Comparison of ENCODE assay signal across 8 cellular contexts in genomic region chr1:247112479-247112781, GRCh38. TPM values are rescaled to one million over a fixed set of nuclear protein-coding genes. Genes with fewer than 3 reads are reported as not detected.
A peak's percentile ranks its signal among the peaks of the same experiment; 100 is the strongest.
DNase-seq lines count a peak whose midpoint lies in the region; ATAC-seq and TF ChIP-seq lines count a peak whose summit lies in the region.

No MANE protein-coding gene starts in this region.

- peak overlapping the region; percentile 68 for H3K4me3 Mint-ChIP-seq in CD8-positive, alpha-beta T cell
- peak overlapping the region; percentile 64 for H3K4me3 Mint-ChIP-seq in progenitor cell of endocrine pancreas (ENCODE audit: low read depth)

- no peak for ATAC-seq in CD8-positive, alpha-beta T cell
- no peak for ATAC-seq in RWPE2 (ENCODE audit: low read depth)
- no peak for ATAC-seq in HG02610 (IDR thresholded peaks at IDR 0.05; ENCODE audit: unreplicated experiment)

- no peaks in the 10 kb centered on the region for H4K20me1 ChIP-seq in hepatocyte (ENCODE audit: insufficient read depth, poor library complexity, severe bottlenecking)

- peak overlapping the region; percentile 99 for H2AFZ ChIP-seq in hepatocyte

- no peaks in the 10 kb centered on the region for H3K9me3 ChIP-seq in CD8-positive, alpha-beta T cell (ENCODE audit: low read length)
- H3K9me3 ChIP-seq in RWPE2 (ENCODE audit: severe bottlenecking) (no peaks in the 10 kb centered on the region), hepatocyte (ENCODE audit: low read depth) (no peaks in the 10 kb centered on the region), MG63 (no peaks in the 10 kb centered on the region)

- no peak overlapping the region for H3K27ac ChIP-seq in CD8-positive, alpha-beta T cell (ENCODE audit: low read depth, low read length)
- H3K27ac ChIP-seq in RWPE2 (ENCODE audit: poor library complexity, severe bottlenecking) (peak overlapping the region; percentile 19), hepatocyte (peak overlapping the region; percentile 86)

- intact Hi-C loops in CD8-positive, alpha-beta T cell (cut with DNase I, micrococcal nuclease), result loop anchor here (5.0 kb wide), 2 partner anchors 220 to 255 kb away; partner anchors contain the start of gene ZNF496 (in 1 of the 2)

- peaks cover 6% of the 10 kb centered on the region for H3K27me3 ChIP-seq in CD8-positive, alpha-beta T cell (ENCODE audit: insufficient read depth, low read length)
- no peaks in the 10 kb centered on the region for H3K27me3 ChIP-seq in RWPE2 (ENCODE audit: insufficient read depth, poor library complexity, severe bottlenecking)
- H3K27me3 ChIP-seq in hepatocyte, result no peaks in the 10 kb centered on the region
- H3K27me3 ChIP-seq in MG63, result no peaks in the 10 kb centered on the region

- H3K79me2 ChIP-seq in hepatocyte, result peaks cover 6% of the 10 kb centered on the region

- no peaks in the 10 kb centered on the region for H3K36me3 Mint-ChIP-seq in CD8-positive, alpha-beta T cell
- H3K36me3 Mint-ChIP-seq in progenitor cell of endocrine pancreas (ENCODE audit: insufficient read depth), result peaks cover 2% of the 10 kb centered on the region

- H3K4me3 ChIP-seq in CD8-positive, alpha-beta T cell (ENCODE audit: low read depth, low read length), result no peak overlapping the region
- H3K4me3 ChIP-seq in RWPE2 (ENCODE audit: severe bottlenecking) (no peak overlapping the region), hepatocyte (peak overlapping the region; percentile 99), MG63 (no peak overlapping the region)

- POLR2A ChIA-PET in CD8-positive, alpha-beta T cell (lab: Charles Lee), result no interaction called here

- H3K36me3 ChIP-seq in CD8-positive, alpha-beta T cell (ENCODE audit: insufficient read depth, low read length), result no peaks in the 10 kb centered on the region
- H3K36me3 ChIP-seq in RWPE2 (ENCODE audit: low read depth) (no peaks in the 10 kb centered on the region), hepatocyte (replicated peaks; ENCODE audit: insufficient read depth, low read depth) (no peaks in the 10 kb centered on the region), MG63 (no peaks in the 10 kb centered on the region)

- H3K27me3 Mint-ChIP-seq in CD8-positive, alpha-beta T cell (ENCODE audit: low read depth), result peaks cover 40% of the 10 kb centered on the region
- H3K27me3 Mint-ChIP-seq in progenitor cell of endocrine pancreas, result no peaks in the 10 kb centered on the region

- DNase-seq in CD8-positive, alpha-beta T cell, result no peak
- no peak for DNase-seq in RWPE2 (ENCODE audit: low spot score)
- DNase-seq in hepatocyte (ENCODE audit: low spot score), result peak; percentile 39
- DNase-seq in progenitor cell of endocrine pancreas (ENCODE audit: low spot score, unreplicated experiment), result no peak
- DNase-seq in epidermal melanocyte (ENCODE audit: insufficient read length, low spot score), result no peak
- no peak for DNase-seq in MG63
- DNase-seq in GM10266 (ENCODE audit: extremely low spot score), result no peak

- H3K9me3 Mint-ChIP-seq in CD8-positive, alpha-beta T cell, result no peaks in the 10 kb centered on the region
- no peaks in the 10 kb centered on the region for H3K9me3 Mint-ChIP-seq in progenitor cell of endocrine pancreas (ENCODE audit: low read depth)

- peaks cover 9% of the 10 kb centered on the region for H3K4me1 ChIP-seq in CD8-positive, alpha-beta T cell (ENCODE audit: insufficient read depth, low read length)
- H3K4me1 ChIP-seq in RWPE2 (ENCODE audit: insufficient read depth, poor library complexity, severe bottlenecking) (no peaks in the 10 kb centered on the region), hepatocyte (ENCODE audit: insufficient read depth) (peaks cover 5% of the 10 kb centered on the region)

- CTCF ChIA-PET in CD8-positive, alpha-beta T cell (lab: Charles Lee), result no interaction called here

- no peaks in the 10 kb centered on the region for H3K9me2 ChIP-seq in hepatocyte (replicated peaks; ENCODE audit: insufficient read depth)

- TF ChIP-seq CTCF in CD8-positive, alpha-beta T cell (IDR thresholded peaks at IDR 0.05), result no peak
- TF ChIP-seq CTCF in RWPE2 (IDR thresholded peaks at IDR 0.05; ENCODE audit: poor library complexity, severe bottlenecking) (no peak), hepatocyte (IDR thresholded peaks at IDR 0.05; ENCODE audit: poor library complexity) (no peak), progenitor cell of endocrine pancreas (IDR thresholded peaks at IDR 0.05; ENCODE audit: unreplicated experiment) (no peak), GM10266 (IDR thresholded peaks at IDR 0.05; ENCODE audit: control insufficient read depth, insufficient read depth, low read depth, missing control alignments) (no peak)

- no peak overlapping the region for H3K27ac Mint-ChIP-seq in CD8-positive, alpha-beta T cell
- H3K27ac Mint-ChIP-seq in progenitor cell of endocrine pancreas, result peak overlapping the region; percentile 64

- 51% methylated on average over 9 of the region's 9 CpGs for WGBS in hepatocyte (ENCODE audit: low lambda C conversion rate, missing lambda C conversion rate)

- H3K4me2 ChIP-seq in hepatocyte, result peak overlapping the region; percentile 98

- peaks cover 8% of the 10 kb centered on the region for H3K4me1 Mint-ChIP-seq in CD8-positive, alpha-beta T cell (ENCODE audit: low read depth)
- H3K4me1 Mint-ChIP-seq in progenitor cell of endocrine pancreas (ENCODE audit: low read depth), result peaks cover 8% of the 10 kb centered on the region

RNA-seq across cellular contexts. Expression of gene ZNF669, which starts 8.3 kb away (rescaled TPM):
- 10 to 100 TPM; 15.5 to 23.2 TPM for total RNA-seq in CD8-positive, alpha-beta T cell
- total RNA-seq in hepatocyte (10.6 and 11.9 TPM in 2 replicates), progenitor cell of endocrine pancreas (19.7 and 21.8 TPM in 2 replicates)
- polyA plus RNA-seq in hepatocyte, result 6.0 and 6.9 TPM in 2 replicates
- total RNA-seq in MG63 (2014; rRNA removed; shearing (Covaris generic); ENCODE audit: low replicate concordance), result 11.6 and 16.8 TPM in 2 replicates

RNA-seq across cellular contexts. Expression of gene ZNF670, which starts 33.8 kb away (rescaled TPM):
- under 1 TPM in 1 of 2 experiments, not detected in 1; 0.17 TPM for total RNA-seq in CD8-positive, alpha-beta T cell
- total RNA-seq in hepatocyte (5.3 and 5.5 TPM in 2 replicates), progenitor cell of endocrine pancreas (13.0 and 13.7 TPM in 2 replicates)
- 5.8 and 7.5 TPM in 2 replicates for polyA plus RNA-seq in hepatocyte
- 5.2 and 10.5 TPM in 2 replicates for total RNA-seq in MG63 (2014; rRNA removed; shearing (Covaris generic); ENCODE audit: low replicate concordance)

RNA-seq across cellular contexts. Expression of gene ZNF124, which starts 59.4 kb away (rescaled TPM):
- total RNA-seq in CD8-positive, alpha-beta T cell, result 10 to 100 TPM; 22.4 to 23.4 TPM
- 74.2 and 108 TPM in 2 replicates for total RNA-seq in hepatocyte
- polyA plus RNA-seq in hepatocyte, result 6.5 and 7.0 TPM in 2 replicates
- 233 and 273 TPM in 2 replicates for total RNA-seq in progenitor cell of endocrine pancreas
- total RNA-seq in MG63 (2014; rRNA removed; shearing (Covaris generic); ENCODE audit: low replicate concordance), result 56.8 and 82.3 TPM in 2 replicates
